8 cellular contexts compared by ENCODE assay signal in genomic region chr4:128060620-128061565, GRCh38. TPM values are rescaled to one million over a fixed set of nuclear protein-coding genes. Genes with fewer than 3 reads are reported as not detected.
DNase-seq lines count a peak whose midpoint lies in the region; FAIRE-seq and TF ChIP-seq lines count a peak whose summit lies in the region.

TSS of gene LARP1B (plus strand) at chr4:128061312. CDS start at chr4:128074952, 13,640 bp downstream.

- peak within 1 kb of the TSS; percentile 90 for H3K27ac Mint-ChIP-seq in neural progenitor cell

- peak within 1 kb of the TSS; percentile 93 for H3K4me3 Mint-ChIP-seq in neural progenitor cell

- H2AFZ ChIP-seq in neural progenitor cell (replicated peaks) = peak within 1 kb of the TSS; percentile 95

- in situ Hi-C loops in HAP-1 (cut with MboI; ENCODE audit: low sequenced_read_pairs) = no loop called here

- no peak for TF ChIP-seq CTCF in fibroblast of villous mesenchyme (IDR thresholded peaks at IDR 0.05; ENCODE audit: insufficient read depth, low read depth, low read length)
- TF ChIP-seq CTCF in neural progenitor cell (IDR thresholded peaks at IDR 0.05) = no peak

- no peaks in the 10 kb centered on the region for H3K9me3 Mint-ChIP-seq in neural progenitor cell

- FAIRE-seq in G401.6 (lab: Jason Lieb, UNC) = peak; percentile 91

- peak within 1 kb of the TSS; percentile 76 for H3K9ac ChIP-seq in neural progenitor cell
- H3K9ac ChIP-seq in stomach smooth muscle (ENCODE audit: low read length in 2 of 2) = peak within 1 kb of the TSS; percentile 94 to 96

- peaks cover 32% of the 10 kb centered on the region for H3F3A ChIP-seq in neural progenitor cell (ENCODE audit: low read depth)

- H4K20me1 ChIP-seq in neural progenitor cell (ENCODE audit: low read depth) = peaks cover 8% of the 10 kb centered on the region

- peaks cover 40% of the 10 kb centered on the region for H3K79me2 ChIP-seq in neural progenitor cell (ENCODE audit: low read depth)

- H3K9me3 ChIP-seq in HAP-1 (no peaks in the 10 kb centered on the region), MG63 (no peaks in the 10 kb centered on the region), neural progenitor cell (ENCODE audit: low read depth) (no peaks in the 10 kb centered on the region), stomach smooth muscle (ENCODE audit: control insufficient read depth in 2 of 2, low read length in 2 of 2) (no peaks in the 10 kb centered on the region)

- H3K27ac ChIP-seq in neural progenitor cell = peak within 1 kb of the TSS; percentile 66
- peak within 1 kb of the TSS; percentile 85 for H3K27ac ChIP-seq in stomach smooth muscle (ENCODE audit: low read length)

- no peaks in the 10 kb centered on the region for H3K36me3 Mint-ChIP-seq in neural progenitor cell

- no peaks in the 10 kb centered on the region for H3K27me3 ChIP-seq in HAP-1 (ENCODE audit: low read depth)
- H3K27me3 ChIP-seq in MG63 = no peaks in the 10 kb centered on the region
- no peaks in the 10 kb centered on the region for H3K27me3 ChIP-seq in neural progenitor cell
- no peaks in the 10 kb centered on the region for H3K27me3 ChIP-seq in stomach smooth muscle (ENCODE audit: control insufficient read depth in 1 of 2, insufficient read depth in 2 of 2, low read length in 2 of 2)

- H3K27me3 Mint-ChIP-seq in neural progenitor cell (ENCODE audit: insufficient read depth, low read depth) = no peaks in the 10 kb centered on the region

- H3K36me3 ChIP-seq in HAP-1 (replicated peaks) (no peaks in the 10 kb centered on the region), MG63 (no peaks in the 10 kb centered on the region), neural progenitor cell (no peaks in the 10 kb centered on the region), stomach smooth muscle (ENCODE audit: control insufficient read depth in 2 of 2, insufficient read depth in 2 of 2, low read length in 2 of 2) (no peaks in the 10 kb centered on the region)

- DNase-seq in HAP-1 (ENCODE audit: low spot score in 2 of 2) = peak; percentile 94 to 97
- DNase-seq in MG63 = peak; percentile 96
- peak; percentile 58 for DNase-seq in SIG-M5 (lab: John Stamatoyannopoulos, UW)
- DNase-seq in activated gamma-delta T cell (lab: John Stamatoyannopoulos, UW) = peak; percentile 82
- peak; percentile 97 for DNase-seq in fibroblast of villous mesenchyme (ENCODE audit: low read depth)
- DNase-seq in neural progenitor cell (ENCODE audit: low spot score) = peak; percentile 96

- H3K4me1 ChIP-seq in HAP-1 (peaks cover 31% of the 10 kb centered on the region), neural progenitor cell (no peaks in the 10 kb centered on the region), stomach smooth muscle (ENCODE audit: control insufficient read depth, insufficient read depth, low read length) (peaks cover 11% of the 10 kb centered on the region)

- H3K4me3 ChIP-seq in HAP-1 (peak within 1 kb of the TSS; percentile 63), MG63 (peak within 1 kb of the TSS; percentile 62), fibroblast of villous mesenchyme (ENCODE audit: low read depth, low read length) (peak within 1 kb of the TSS; percentile 90), neural progenitor cell (peak within 1 kb of the TSS; percentile 79), stomach smooth muscle (ENCODE audit: low read length in 2 of 2) (peak within 1 kb of the TSS; percentile 85 to 86)

- peaks cover 10% of the 10 kb centered on the region for H3K4me1 Mint-ChIP-seq in neural progenitor cell

- peak within 1 kb of the TSS; percentile 91 for H3K4me2 ChIP-seq in neural progenitor cell

RNA-seq across cellular contexts. Expression of gene LARP1B, which starts in this region (rescaled TPM):
- total RNA-seq in MG63 (2014; rRNA removed; shearing (Covaris generic); ENCODE audit: low replicate concordance) = 13.5 and 17.6 TPM in 2 replicates
- 22.5 and 25.5 TPM in 2 replicates for total RNA-seq in fibroblast of villous mesenchyme
- total RNA-seq in neural progenitor cell (ENCODE audit: low replicate concordance) = 17.4 and 27.9 TPM in 2 replicates

Comparison
In these comparisons a context has a peak if more than half of its experiments do, and no peak if none do; other contexts are left out.
1. Peak in every context shown above with its lines: DNase-seq, H3K4me3 ChIP-seq and H3K27ac ChIP-seq.